In the genomic region with DNA sequence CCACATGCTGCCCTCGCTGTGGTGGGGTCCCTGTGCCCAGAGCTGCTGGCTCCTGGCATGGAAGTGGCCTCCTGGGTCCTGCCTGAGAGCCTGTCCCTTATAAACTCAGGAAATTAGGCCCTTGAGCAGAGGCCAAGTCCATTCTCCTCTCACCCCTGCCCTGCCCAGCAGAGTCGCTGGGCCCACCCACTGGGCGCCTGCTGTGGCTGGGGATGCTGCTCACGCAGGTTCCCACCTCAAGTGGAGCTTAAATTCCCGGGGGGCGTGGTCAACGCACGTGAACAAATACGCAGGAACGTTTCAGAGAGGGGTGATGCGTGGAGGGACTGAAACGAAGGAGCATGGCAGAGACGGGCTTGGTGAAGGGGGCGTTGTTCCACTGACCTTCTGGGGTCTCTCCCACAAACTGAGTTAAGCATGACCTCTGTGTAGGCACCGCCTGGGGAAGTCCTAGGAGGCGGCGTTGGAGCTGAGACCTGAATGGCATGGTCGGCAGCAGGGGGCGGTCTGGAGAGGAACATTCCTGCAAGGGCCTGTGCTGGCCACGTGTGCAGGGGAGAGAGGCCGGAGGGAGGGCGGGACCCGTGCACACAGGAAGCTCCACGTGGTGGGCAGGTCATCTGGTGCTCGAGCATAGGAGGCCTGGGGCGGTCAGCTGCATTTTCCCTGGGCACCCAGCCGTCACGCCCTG, we compare ENCODE assay signal across 14 cellular contexts. TPM values are rescaled to one million over a fixed set of nuclear protein-coding genes. Genes with fewer than 3 reads are reported as not detected.
DNase-seq lines count a peak whose midpoint lies in the region; ATAC-seq, FAIRE-seq and TF ChIP-seq lines count a peak whose summit lies in the region.
"Had no signal": no experiment of that assay in that cellular context is flagged by ENCODE, and none has a peak within 500 bp of the region (broad histone marks: within the 10 kb centered on the region; RNA-seq: fewer than 3 reads in every experiment).

No MANE protein-coding gene starts in this region.

- peak; percentile 29 for FAIRE-seq in K562 (lab: Jason Lieb, UNC)

- TF ChIP-seq CTCF in SK-N-SH (IDR thresholded peaks at IDR 0.05) (peak; percentile 11; the same call in 1 of the 2 replicates), K562 (IDR thresholded peaks at IDR 0.05 in 2 of 3, conservative IDR thresholded peaks at IDR 0.05 in 1 of 3; ENCODE audit: insufficient read depth in 2 of 3, low read depth in 1 of 3, low read length in 3 of 3) (peak; percentile 42 to 67 (median 60)), upper lobe of left lung (IDR thresholded peaks at IDR 0.05) (peak in 1 of 6 experiments; percentile 21)

- 73% methylated on average over 20 of the region's 28 CpGs for WGBS in SK-N-SH (ENCODE audit: low lambda C conversion rate)
- WGBS in K562 (ENCODE audit: insufficient coverage, low coverage, missing lambda C conversion rate) = 7% methylated on average over 28 of the region's 28 CpGs
- WGBS in upper lobe of left lung, 2 donors = 41 to 75% methylated on average over 21 to 28 of the region's 28 CpGs

- ATAC-seq in SK-N-SH treated with all-trans-retinoic acid at 6 μM for 48 hours (no peak), K562 (peak; percentile 93), upper lobe of left lung (ENCODE audit: low FRiP score in 2 of 2) (peak; percentile 4 to 66)
- ATAC-seq: activated CD8-positive, alpha-beta memory T cell treated with anti-CD3 and anti-CD28 coated beads, Interleukin-2, amount 10 ng/mL, durations not matched to agents 7 days and 5 days; gastrocnemius medialis had no signal

- H3K36me3 Mint-ChIP-seq in activated CD4-positive, alpha-beta memory T cell treated with anti-CD3 and anti-CD28 coated beads, Interleukin-2, amount 10 ng/mL, durations not matched to agents 7 days and 5 days (ENCODE audit: low read depth) = no peaks in the 10 kb centered on the region
- H3K36me3 Mint-ChIP-seq: activated CD8-positive, alpha-beta memory T cell treated with anti-CD3 and anti-CD28 coated beads, Interleukin-2, amount 10 ng/mL, durations not matched to agents 7 days and 5 days had no signal

- H3K9me3 Mint-ChIP-seq in activated CD4-positive, alpha-beta memory T cell treated with anti-CD3 and anti-CD28 coated beads, Interleukin-2, amount 10 ng/mL, durations not matched to agents 7 days and 5 days = no peaks in the 10 kb centered on the region

- TF ChIP-seq POLR2A in K562 (conservative IDR thresholded peaks at IDR 0.05) = no peak
- TF ChIP-seq POLR2A in upper lobe of left lung (IDR thresholded peaks at IDR 0.05) = no peak

- H3K79me2 ChIP-seq in SK-N-SH (ENCODE audit: insufficient read depth) = no peaks in the 10 kb centered on the region
- H3K79me2 ChIP-seq in K562 (ENCODE audit: control insufficient read depth, insufficient read depth, low read length) = no peaks in the 10 kb centered on the region

- H3K9me3 ChIP-seq in SK-N-SH = no peaks in the 10 kb centered on the region
- no peaks in the 10 kb centered on the region for H3K9me3 ChIP-seq in K562 (replicated peaks; ENCODE audit: control insufficient read depth, insufficient read depth, low read depth, low read length)
- no peaks in the 10 kb centered on the region for H3K9me3 ChIP-seq in upper lobe of left lung
- H3K9me3 ChIP-seq: gastrocnemius medialis, testis had no signal

- no peak overlapping the region for H3K4me2 ChIP-seq in SK-N-SH
- peak overlapping the region; percentile 29; the same call in 1 of the 2 replicates for H3K4me2 ChIP-seq in K562 (ENCODE audit: insufficient read depth, low read length)

- CTCF ChIA-PET in SK-N-SH (lab: Yijun Ruan, JAX) = interaction anchor here (0.6 to 1.3 kb wide), 5 partner anchors 9 to 273 kb away, joined by 3 to 5 read pairs (median 3); no protein-coding TSS in a partner anchor
- CTCF ChIA-PET in K562 (lab: Yijun Ruan, JAX; ENCODE audit: low intra/inter-chr PET ratio) = no interaction called here
- CTCF ChIA-PET in activated CD4-positive, alpha-beta memory T cell treated with anti-CD3 and anti-CD28 coated beads, Interleukin-2, amount 10 ng/mL, durations not matched to agents 7 days and 5 days (lab: Charles Lee) = no interaction called here

- H3K27me3 ChIP-seq in SK-N-SH (ENCODE audit: insufficient read depth) (no peaks in the 10 kb centered on the region), K562 (ENCODE audit: control insufficient read depth in 2 of 2, insufficient read depth in 2 of 2, low read length in 2 of 2) (peaks cover 4 to 52% of the 10 kb centered on the region in 2 experiments; a peak in 4 of 5 replicates), upper lobe of left lung (no peaks in the 10 kb centered on the region)
- H3K27me3 ChIP-seq: gastrocnemius medialis, testis had no signal

- H3K27ac Mint-ChIP-seq in activated CD4-positive, alpha-beta memory T cell treated with anti-CD3 and anti-CD28 coated beads, Interleukin-2, amount 10 ng/mL, durations not matched to agents 7 days and 5 days = no peak overlapping the region
- H3K27ac Mint-ChIP-seq: activated CD8-positive, alpha-beta memory T cell treated with anti-CD3 and anti-CD28 coated beads, Interleukin-2, amount 10 ng/mL, durations not matched to agents 7 days and 5 days had no signal

- no peaks in the 10 kb centered on the region for H3K9me2 ChIP-seq in SK-N-SH

- DNase-seq in SK-N-SH (peak; percentile 75), K562 (ENCODE audit: extremely low read depth in 1 of 4, low spot score in 3 of 4) (peak; percentile 66 to 82 (median 74)), kidney glomerular epithelial cell (lab: John Stamatoyannopoulos, UW) (peak; percentile 3), upper lobe of left lung (peak in 1 of 2 donors; percentile 61), inferior parietal cortex (ENCODE audit: extremely low spot score) (no peak)
- no peak for DNase-seq in activated CD4-positive, alpha-beta memory T cell treated with anti-CD3 and anti-CD28 coated beads, Interleukin-2, amount 10 ng/mL, durations not matched to agents 7 days and 5 days
- DNase-seq in stimulated activated naive CD4-positive, alpha-beta T cell treated with Interleukin-2 at 50 U/mL for 16 hours (lab: John Stamatoyannopoulos, UW) = no peak
- DNase-seq: activated CD8-positive, alpha-beta memory T cell treated with anti-CD3 and anti-CD28 coated beads, Interleukin-2, amount 10 ng/mL, durations not matched to agents 7 days and 5 days; gastrocnemius medialis; KG1; NCI-H510A; testis had no signal

- H2AFZ ChIP-seq in SK-N-SH (ENCODE audit: low read depth) (no peak overlapping the region), K562 (ENCODE audit: low read depth, low read length) (peak overlapping the region; percentile 58)

- TF ChIP-seq EP300 in SK-N-SH (IDR thresholded peaks at IDR 0.05; ENCODE audit: borderline replicate concordance in 1 of 2, low read depth in 1 of 2, low read length in 1 of 2) = no peak
- TF ChIP-seq EP300 in K562 (IDR thresholded peaks at IDR 0.05; ENCODE audit: low read length) = no peak
- TF ChIP-seq EP300 in upper lobe of left lung (IDR thresholded peaks at IDR 0.05) = no peak

- no peaks in the 10 kb centered on the region for H3K27me3 Mint-ChIP-seq in activated CD4-positive, alpha-beta memory T cell treated with anti-CD3 and anti-CD28 coated beads, Interleukin-2, amount 10 ng/mL, durations not matched to agents 7 days and 5 days
- H3K27me3 Mint-ChIP-seq: activated CD8-positive, alpha-beta memory T cell treated with anti-CD3 and anti-CD28 coated beads, Interleukin-2, amount 10 ng/mL, durations not matched to agents 7 days and 5 days had no signal

- H3F3A ChIP-seq in SK-N-SH (replicated peaks; ENCODE audit: insufficient read depth) = no peaks in the 10 kb centered on the region

- H4K20me1 ChIP-seq in SK-N-SH (ENCODE audit: insufficient read depth) (0 out of 2 replicates have a peak, but pooled peaks cover 6% of the 10 kb centered on the region), K562 (replicated peaks; ENCODE audit: control insufficient read depth, insufficient read depth, low read length) (0 out of 2 replicates have a peak, but pooled peaks cover 7% of the 10 kb centered on the region)

- TF ChIP-seq RAD21 in SK-N-SH (IDR thresholded peaks at IDR 0.05; ENCODE audit: low read length) (no peak), K562 (CRISPR knock-in tag; conservative IDR thresholded peaks at IDR 0.05 in 1 of 2, IDR thresholded peaks at IDR 0.05 in 1 of 2) (peak in 1 of 2 experiments; percentile 30; a peak in 2 of 4 replicates)

- in situ Hi-C loops in K562 (cut with MboI) = no loop called here

- H3K4me3 ChIP-seq in SK-N-SH (ENCODE audit: low read depth in 2 of 2, low read length in 1 of 2) = no peak overlapping the region
- H3K4me3 ChIP-seq in K562 = no peak overlapping the region
- H3K4me3 ChIP-seq in upper lobe of left lung = no peak overlapping the region
- H3K4me3 ChIP-seq: gastrocnemius medialis, testis had no signal

- no TSS peak for BruUV-seq in K562 (replicated peaks; lab: Mats Ljungman, UMichigan)

- no peaks in the 10 kb centered on the region for H3K9me1 ChIP-seq in K562 (ENCODE audit: control insufficient read depth, insufficient read depth, low read length)

- intact Hi-C loops in K562 (cut with micrococcal nuclease) = no loop called here

- H3K36me3 ChIP-seq in SK-N-SH (replicated peaks in 1 of 2; ENCODE audit: control insufficient read depth in 1 of 2, insufficient read depth in 2 of 2, low read length in 1 of 2) (no peaks in the 10 kb centered on the region), K562 (ENCODE audit: control insufficient read depth, insufficient read depth, low read length) (no peaks in the 10 kb centered on the region), upper lobe of left lung (peaks cover 0 to 25% (median 8%) of the 10 kb centered on the region in 4 donors)

- H3K4me1 Mint-ChIP-seq in activated CD4-positive, alpha-beta memory T cell treated with anti-CD3 and anti-CD28 coated beads, Interleukin-2, amount 10 ng/mL, durations not matched to agents 7 days and 5 days = no peaks in the 10 kb centered on the region
- H3K4me1 Mint-ChIP-seq: activated CD8-positive, alpha-beta memory T cell treated with anti-CD3 and anti-CD28 coated beads, Interleukin-2, amount 10 ng/mL, durations not matched to agents 7 days and 5 days had no signal

- POLR2A ChIA-PET in SK-N-SH (lab: Yijun Ruan, JAX) = no interaction called here
- POLR2A ChIA-PET in K562 (lab: Yijun Ruan, JAX) = no interaction called here
- POLR2A ChIA-PET in activated CD4-positive, alpha-beta memory T cell treated with anti-CD3 and anti-CD28 coated beads, Interleukin-2, amount 10 ng/mL, durations not matched to agents 7 days and 5 days (lab: Charles Lee) = no interaction called here

- H3K27ac ChIP-seq in SK-N-SH (ENCODE audit: low read depth in 2 of 2, low read length in 1 of 2) = no peak overlapping the region
- no peak overlapping the region for H3K27ac ChIP-seq in K562 (ENCODE audit: extremely low read depth, low read depth, low read length)
- peak overlapping the region in 2 of 4 donors; percentile 2 to 5 for H3K27ac ChIP-seq in upper lobe of left lung
- H3K27ac ChIP-seq: gastrocnemius medialis had no signal

- H3K4me3 Mint-ChIP-seq in activated CD4-positive, alpha-beta memory T cell treated with anti-CD3 and anti-CD28 coated beads, Interleukin-2, amount 10 ng/mL, durations not matched to agents 7 days and 5 days = no peak overlapping the region
- H3K4me3 Mint-ChIP-seq: activated CD8-positive, alpha-beta memory T cell treated with anti-CD3 and anti-CD28 coated beads, Interleukin-2, amount 10 ng/mL, durations not matched to agents 7 days and 5 days had no signal

- H3K4me1 ChIP-seq in SK-N-SH (ENCODE audit: control insufficient read depth in 1 of 2, insufficient read depth in 2 of 2, low read depth in 1 of 2, low read length in 1 of 2) (peaks cover 0 to 2% of the 10 kb centered on the region in 2 experiments; a peak in 1 of 4 replicates), K562 (replicated peaks in 1 of 2; ENCODE audit: control insufficient read depth in 2 of 2, insufficient read depth in 2 of 2, low read length in 2 of 2) (peaks cover 0 to 47% of the 10 kb centered on the region in 2 experiments; a peak in 3 of 5 replicates), upper lobe of left lung (peaks cover 7 to 15% (median 12%) of the 10 kb centered on the region in 4 donors)

- no peak overlapping the region for H3K9ac ChIP-seq in SK-N-SH
- no peak overlapping the region; a peak in 1 of 4 replicates for H3K9ac ChIP-seq in K562 (ENCODE audit: insufficient read depth in 1 of 2, low read depth in 2 of 2, low read length in 2 of 2)

RNA-seq across cellular contexts. Expression of gene FAM20C, which starts 27.9 kb away (rescaled TPM):
- 6.8 and 12.7 TPM in 2 replicates for polyA plus RNA-seq in SK-N-SH (2012; rRNA removed)
- 5.8 and 10.0 TPM in 2 replicates for polyA plus RNA-seq in SK-N-SH (2012; cell fraction: cytosol; rRNA removed)
- polyA plus RNA-seq in SK-N-SH (2012; cell fraction: nucleus; rRNA removed) = 11.8 and 16.7 TPM in 2 replicates
- total RNA-seq in K562 (2011; cell fraction: chromatin; rRNA removed; ENCODE audit: low replicate concordance) = not detected in 2 replicates
- total RNA-seq in K562 (2011; cell fraction: nucleolus; rRNA removed) = not detected in 2 replicates
- total RNA-seq in K562 (2011; cell fraction: nucleoplasm; rRNA removed) = not detected in 2 replicates
- not detected in 2 replicates for total RNA-seq in K562 (2014; rRNA removed)
- total RNA-seq in K562 (2014; rRNA removed; fragmentation: Illumina TruSeq; extraction: Trizol) = not detected in 2 replicates
- total RNA-seq in K562 (2015; rRNA removed; fragmentation: Illumina TruSeq; extraction: Trizol) = not detected in 2 replicates
- 0.09 and 0.20 TPM in 2 replicates for total RNA-seq in K562 (2021)
- polyA plus RNA-seq in K562 (2011; rRNA removed) = not detected in 2 replicates
- polyA plus RNA-seq in K562 (2011; cell fraction: cytosol; rRNA removed) = not detected in 2 replicates
- not detected in 2 replicates for polyA plus RNA-seq in K562 (2011; cell fraction: nucleus; rRNA removed)
- not detected in 2 replicates for polyA plus RNA-seq in K562 (2012)
- polyA plus RNA-seq in K562 (2014; fragmentation: Illumina TruSeq; extraction: Trizol) = not detected in 2 replicates
- not detected for polyA plus RNA-seq in K562 (2014; fragmentation: Nextera tagmentation; extraction: Ambion mirVana)
- polyA plus RNA-seq in K562 (2014; rRNA removed) = not detected in 2 replicates
- polyA minus RNA-seq in K562 (2011; rRNA and poly(A)+ RNA removed) = not detected in 2 replicates
- polyA minus RNA-seq in K562 (2011; cell fraction: cytosol; rRNA and poly(A)+ RNA removed) = 0.64 TPM in 1 of 2 replicates, not detected in the other
- not detected in 2 replicates for polyA minus RNA-seq in K562 (2011; cell fraction: nucleus; rRNA and poly(A)+ RNA removed)
- 10 to 100 TPM; 17.7 to 53.7 (median 46.8) TPM for total RNA-seq in upper lobe of left lung
- under 1 TPM in 1 of 2 experiments, not detected in 1; 0.13 TPM for total RNA-seq in activated CD4-positive, alpha-beta memory T cell treated with anti-CD3 and anti-CD28 coated beads, Interleukin-2, amount 10 ng/mL, durations not matched to agents 7 days and 5 days
- total RNA-seq: T-helper 1 cell treated with Interleukin-12 subunit alpha and Interleukin-12 subunit beta and Interleukin-4 antibody, amounts not matched to agents 30 ng/mL and 1 ng/mL, for 36 hours had no signal

Comparison
In these comparisons a context has a peak if more than half of its experiments do, and no peak if none do; other contexts are left out.
1. DNase-seq: peak in SK-N-SH (single experiment), K562 (4 of 4) and kidney glomerular epithelial cell (single experiment); none in activated CD4-positive, alpha-beta memory T cell treated with anti-CD3 and anti-CD28 coated beads, Interleukin-2, amount 10 ng/mL, durations not matched to agents 7 days and 5 days (single experiment), inferior parietal cortex (single experiment) and stimulated activated naive CD4-positive, alpha-beta T cell treated with Interleukin-2 at 50 U/mL for 16 hours (single experiment).
2. RNA of gene FAM20C, which starts 27.9 kb away (total RNA-seq): 17.7 to 53.7 TPM in upper lobe of left lung; 0.13 TPM in activated CD4-positive, alpha-beta memory T cell treated with anti-CD3 and anti-CD28 coated beads, Interleukin-2, amount 10 ng/mL, durations not matched to agents 7 days and 5 days and 0.09 to 0.20 TPM in K562; every median in the first group is over 10 times any median in the second.
3. Of the 27 proteins assayed by ChIP-seq in both K562 and SK-N-SH: peak only in K562: GABPA, MAX, MXI1, USF1 and USF2; only in SK-N-SH: none; in both: CTCF; in neither: 17; mixed calls (peak in some experiments, not most) for 4.